Comparison of ENCODE assay signal across 1 cellular context in the genomic region with DNA sequence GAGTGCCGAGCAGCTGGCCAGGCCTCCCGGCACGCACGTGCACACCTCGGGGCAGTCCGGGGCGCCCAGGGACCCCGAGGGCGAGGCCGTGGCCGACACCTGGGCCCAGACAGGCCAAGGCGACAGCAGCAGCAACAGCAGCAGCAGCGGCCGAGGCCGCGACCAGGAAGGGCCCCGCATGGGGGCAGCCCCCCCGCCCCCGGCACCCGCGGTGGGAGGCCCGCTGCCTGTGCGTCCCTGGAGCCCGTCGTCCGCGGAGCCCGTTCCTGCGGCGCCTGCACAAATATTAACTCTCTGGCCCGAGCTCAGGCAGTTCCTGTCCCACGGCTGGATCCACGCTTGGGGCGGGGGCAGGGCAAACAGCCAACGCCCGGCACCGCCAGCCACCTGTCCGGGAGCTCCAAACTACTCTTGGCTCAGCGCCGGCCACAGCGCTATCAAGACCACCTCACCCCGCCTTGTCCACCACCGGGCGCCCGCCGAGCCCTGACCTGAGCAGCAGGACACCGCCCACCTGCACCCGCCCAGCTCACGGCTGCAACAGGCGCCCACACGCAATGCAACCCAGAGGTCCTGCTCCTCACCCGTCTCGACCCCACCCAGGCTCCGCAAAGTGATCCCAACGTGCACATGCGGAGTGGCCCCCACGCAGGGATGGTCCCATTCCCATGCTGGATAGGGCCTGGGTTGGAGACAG.
TF ChIP-seq lines count a peak whose summit lies in the region.

A gene with protein sequence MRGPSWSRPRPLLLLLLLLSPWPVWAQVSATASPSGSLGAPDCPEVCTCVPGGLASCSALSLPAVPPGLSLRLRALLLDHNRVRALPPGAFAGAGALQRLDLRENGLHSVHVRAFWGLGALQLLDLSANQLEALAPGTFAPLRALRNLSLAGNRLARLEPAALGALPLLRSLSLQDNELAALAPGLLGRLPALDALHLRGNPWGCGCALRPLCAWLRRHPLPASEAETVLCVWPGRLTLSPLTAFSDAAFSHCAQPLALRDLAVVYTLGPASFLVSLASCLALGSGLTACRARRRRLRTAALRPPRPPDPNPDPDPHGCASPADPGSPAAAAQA (minus strand): TSS at position 288 of the 697 bp plus-strand sequence. CDS start 108 bp downstream, at position 180.

TF ChIP-seq in IMR-90, 13 proteins besides CTCF, POLR2A, EP300 and RAD21 (continued from another document):
- TF ChIP-seq, protein P1, sequence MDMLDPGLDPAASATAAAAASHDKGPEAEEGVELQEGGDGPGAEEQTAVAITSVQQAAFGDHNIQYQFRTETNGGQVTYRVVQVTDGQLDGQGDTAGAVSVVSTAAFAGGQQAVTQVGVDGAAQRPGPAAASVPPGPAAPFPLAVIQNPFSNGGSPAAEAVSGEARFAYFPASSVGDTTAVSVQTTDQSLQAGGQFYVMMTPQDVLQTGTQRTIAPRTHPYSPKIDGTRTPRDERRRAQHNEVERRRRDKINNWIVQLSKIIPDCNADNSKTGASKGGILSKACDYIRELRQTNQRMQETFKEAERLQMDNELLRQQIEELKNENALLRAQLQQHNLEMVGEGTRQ (IDR thresholded peaks at IDR 0.05; ENCODE audit: low read depth, low read length): no peak
- TF ChIP-seq, protein P2, sequence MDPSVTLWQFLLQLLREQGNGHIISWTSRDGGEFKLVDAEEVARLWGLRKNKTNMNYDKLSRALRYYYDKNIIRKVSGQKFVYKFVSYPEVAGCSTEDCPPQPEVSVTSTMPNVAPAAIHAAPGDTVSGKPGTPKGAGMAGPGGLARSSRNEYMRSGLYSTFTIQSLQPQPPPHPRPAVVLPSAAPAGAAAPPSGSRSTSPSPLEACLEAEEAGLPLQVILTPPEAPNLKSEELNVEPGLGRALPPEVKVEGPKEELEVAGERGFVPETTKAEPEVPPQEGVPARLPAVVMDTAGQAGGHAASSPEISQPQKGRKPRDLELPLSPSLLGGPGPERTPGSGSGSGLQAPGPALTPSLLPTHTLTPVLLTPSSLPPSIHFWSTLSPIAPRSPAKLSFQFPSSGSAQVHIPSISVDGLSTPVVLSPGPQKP (IDR thresholded peaks at IDR 0.05; ENCODE audit: borderline replicate concordance, low read depth, low read length): no peak
- TF ChIP-seq MAZ (IDR thresholded peaks at IDR 0.05; ENCODE audit: borderline replicate concordance, low read depth, low read length) (no peak), MAFK (IDR thresholded peaks at IDR 0.05; ENCODE audit: low read depth, low read length) (no peak), CEBPB (IDR thresholded peaks at IDR 0.05; ENCODE audit: low read depth, low read length) (no peak)
